In genomic region chr3:99647081-99647480, GRCh38 we compare ENCODE assay signal across 19 cellular contexts. TPM values are rescaled to one million over a fixed set of nuclear protein-coding genes. Genes with fewer than 3 reads are reported as not detected.
DNase-seq lines count a peak whose midpoint lies in the region; ATAC-seq, FAIRE-seq and TF ChIP-seq lines count a peak whose summit lies in the region.
"Had no signal": no experiment of that assay in that cellular context is flagged by ENCODE, and none has a peak within 500 bp of the region (broad histone marks: within the 10 kb centered on the region; RNA-seq: fewer than 3 reads in every experiment).

No MANE protein-coding gene starts in this region.

- peak overlapping the region in 1 of 2 donors; percentile 6 for H3K27ac ChIP-seq in breast epithelium
- no peak overlapping the region for H3K27ac ChIP-seq in GM12878 (ENCODE audit: control insufficient read depth, insufficient read depth)
- H3K27ac ChIP-seq in gastroesophageal sphincter = peak overlapping the region; percentile 65 to 86 (median 80)
- H3K27ac ChIP-seq in thyroid gland = peak overlapping the region; percentile 57 to 94 (median 69)

- TF ChIP-seq POLR2A in breast epithelium (IDR thresholded peaks at IDR 0.05) (no peak), GM12878 (IDR thresholded peaks at IDR 0.05; ENCODE audit: low read depth, low read length) (no peak), gastroesophageal sphincter (IDR thresholded peaks at IDR 0.05) (no peak), thyroid gland (IDR thresholded peaks at IDR 0.05) (no peak)

- H3K27me3 ChIP-seq in breast epithelium (no peaks in the 10 kb centered on the region), GM12878 (replicated peaks in 1 of 2; ENCODE audit: control insufficient read depth in 2 of 2, insufficient read depth in 2 of 2, low read length in 1 of 2) (no peaks in the 10 kb centered on the region), gastroesophageal sphincter (no peaks in the 10 kb centered on the region), thyroid gland (no peaks in the 10 kb centered on the region)
- H3K27me3 ChIP-seq: gastrocnemius medialis had no signal

- no peaks in the 10 kb centered on the region for H3K9me3 Mint-ChIP-seq in MCF 10A (ENCODE audit: unreplicated experiment)
- H3K9me3 Mint-ChIP-seq: type B pancreatic cell, WTC11 had no signal

- POLR2A ChIA-PET in MCF 10A (lab: Yijun Ruan, JAX) (interaction anchor here (0.9 to 3.5 kb wide), 6 partner anchors 9 to 41 kb away, joined by 3 to 21 read pairs (median 4); partner anchors contain the start of gene COL8A1), GM12878 (lab: Charles Lee) (interaction anchor here (0.8 kb wide), 1 partner anchor 35 kb away, joined by 4 read pairs; no protein-coding TSS in a partner anchor)

- CTCF ChIA-PET in MCF 10A (lab: Yijun Ruan, JAX) (interaction anchor here (0.6 to 17.3 kb wide), 7 partner anchors 21 to 133 kb away, joined by 3 to 209 read pairs (median 5); no protein-coding TSS in a partner anchor), GM12878 (lab: Yijun Ruan, JAX) (interaction anchor here (0.7 to 9.7 kb wide), 8 partner anchors 9 to 607 kb away, joined by 3 to 78 read pairs (median 3); no protein-coding TSS in a partner anchor)

- SMC1A ChIA-PET in GM12878 (lab: Charles Lee; ENCODE audit: uncharacterized antibody, unreplicated experiment) = interaction anchor here (0.7 to 2.4 kb wide), 9 partner anchors 9 to 237 kb away, joined by 3 to 12 read pairs (median 4); partner anchors contain the start of gene COL8A1

- no peak for TF ChIP-seq CTCF in MCF 10A (IDR thresholded peaks at IDR 0.05; ENCODE audit: unreplicated experiment)
- TF ChIP-seq CTCF in breast epithelium (IDR thresholded peaks at IDR 0.05) = no peak
- TF ChIP-seq CTCF in GM12878 (IDR thresholded peaks at IDR 0.05 in 2 of 3, conservative IDR thresholded peaks at IDR 0.05 in 1 of 3; ENCODE audit: control insufficient read depth in 2 of 3, extremely low read depth in 1 of 3, insufficient read depth in 1 of 3, low read depth in 3 of 3, low read length in 3 of 3) = no peak
- TF ChIP-seq CTCF in gastroesophageal sphincter (IDR thresholded peaks at IDR 0.05) = no peak
- no peak for TF ChIP-seq CTCF in thyroid gland (IDR thresholded peaks at IDR 0.05)

- RAD21 ChIA-PET in GM12878 (lab: Charles Lee; ENCODE audit: unreplicated experiment) = interaction anchor here (1.0 to 1.4 kb wide), 2 partner anchors 38 to 41 kb away, joined by 3 to 5 read pairs; no protein-coding TSS in a partner anchor

- peaks cover 78% of the 10 kb centered on the region for H3K4me1 Mint-ChIP-seq in MCF 10A (ENCODE audit: insufficient read depth, unreplicated experiment)
- H3K4me1 Mint-ChIP-seq: CD4-positive, CD25-positive, alpha-beta regulatory T cell had no signal

- DNase-seq in MCF 10A (ENCODE audit: unreplicated experiment) = no peak
- DNase-seq in breast epithelium (ENCODE audit: low spot score in 2 of 2) = no peak
- DNase-seq in GM12878 (ENCODE audit: low read depth, low spot score) = no peak
- no peak for DNase-seq in thyroid gland
- DNase-seq in stimulated activated CD4-positive, alpha-beta T cell treated with anti-CD3 and anti-CD28 coated beads, Interleukin-1b, Interleukin-23, amount 100 ng/mL, for 48 hours = no peak
- no peak for DNase-seq in GM03348 (ENCODE audit: low spot score)
- DNase-seq: activated gamma-delta T cell; anterior cingulate cortex; CD4-positive, CD25-positive, alpha-beta regulatory T cell; gastrocnemius medialis; NCI-H1694 treated with DMSO at 0.1 percent for 48 hours; NCI-H524 treated with DMSO at 0.1 percent for 48 hours; right cardiac atrium had no signal

- BruUV-seq in MCF 10A (replicated peaks; lab: Mats Ljungman, UMichigan) = no TSS peak
- BruUV-seq in GM12878 (replicated peaks; lab: Mats Ljungman, UMichigan) = no TSS peak

- H3K4me1 ChIP-seq in breast epithelium = no peaks in the 10 kb centered on the region
- H3K4me1 ChIP-seq in GM12878 (ENCODE audit: control insufficient read depth, insufficient read depth, low read length) = no peaks in the 10 kb centered on the region
- H3K4me1 ChIP-seq in gastroesophageal sphincter = peaks cover 33 to 81% (median 35%) of the 10 kb centered on the region in 3 donors
- H3K4me1 ChIP-seq in thyroid gland = peaks cover 42 to 61% of the 10 kb centered on the region in 2 donors
- H3K4me1 ChIP-seq: gastrocnemius medialis had no signal

- no peak for FAIRE-seq in GM12878 (lab: Jason Lieb, UNC)
- FAIRE-seq: H1 had no signal

- no peak overlapping the region for H2AFZ ChIP-seq in GM12878 (ENCODE audit: control insufficient read depth, low read depth, low read length)

- no peak overlapping the region for H3K4me3 Mint-ChIP-seq in MCF 10A (ENCODE audit: unreplicated experiment)
- H3K4me3 Mint-ChIP-seq: CD4-positive, CD25-positive, alpha-beta regulatory T cell; natural killer cell treated with Interleukin-12 subunit alpha and Interleukin-12 subunit beta and Interleukin-15 and Interleukin-18, amount 100 ng/mL, for 72 hours; type B pancreatic cell; WTC11 had no signal

- peaks cover 26% of the 10 kb centered on the region for H3K36me3 Mint-ChIP-seq in MCF 10A (ENCODE audit: insufficient read depth, unreplicated experiment)
- H3K36me3 Mint-ChIP-seq: CD4-positive, CD25-positive, alpha-beta regulatory T cell; natural killer cell treated with Interleukin-12 subunit alpha and Interleukin-12 subunit beta and Interleukin-15 and Interleukin-18, amount 100 ng/mL, for 72 hours; type B pancreatic cell; WTC11 had no signal

- H3K27ac Mint-ChIP-seq in MCF 10A (ENCODE audit: low read depth, unreplicated experiment) = peak overlapping the region; percentile 82
- H3K27ac Mint-ChIP-seq: CD4-positive, CD25-positive, alpha-beta regulatory T cell; natural killer cell treated with Interleukin-12 subunit alpha and Interleukin-12 subunit beta and Interleukin-15 and Interleukin-18, amount 100 ng/mL, for 72 hours; type B pancreatic cell; WTC11 had no signal

- in situ Hi-C loops in GM12878 (cut with MboI) = no loop called here

- peak; percentile 36; the same call in 2 of the 3 replicates for ATAC-seq in GM12878
- no peak for ATAC-seq in gastroesophageal sphincter
- no peak for ATAC-seq in GM19467 (IDR thresholded peaks at IDR 0.05; ENCODE audit: unreplicated experiment)
- ATAC-seq: gastrocnemius medialis; natural killer cell treated with Interleukin-12 subunit alpha and Interleukin-12 subunit beta and Interleukin-15 and Interleukin-18, amount 100 ng/mL, for 72 hours; WTC11 had no signal

- 43% methylated on average over 3 of the region's 3 CpGs for WGBS in GM12878 (ENCODE audit: insufficient coverage, insufficient replicate concordance, low lambda C conversion rate, missing lambda C conversion rate)
- WGBS in gastroesophageal sphincter (ENCODE audit: low coverage in 1 of 2), 2 donors = 56 to 73% methylated on average over 3 of the region's 3 CpGs
- 84 to 87% methylated on average over 3 of the region's 3 CpGs for WGBS in thyroid gland, 2 donors

- H4K20me1 ChIP-seq in GM12878 (ENCODE audit: control insufficient read depth, insufficient read depth) = no peaks in the 10 kb centered on the region

- intact Hi-C loops in MCF 10A (cut with micrococcal nuclease) (no loop called here), breast epithelium (cut with DNase I; ENCODE audit: low total_unique reads) (no loop called here), GM12878 (cut with micrococcal nuclease; ENCODE audit: unreplicated experiment) (no loop called here), thyroid gland (cut with DNase I) (no loop called here)

- H3K9ac ChIP-seq in GM12878 (ENCODE audit: control insufficient read depth, insufficient read depth, low read length) = no peak overlapping the region

- H3K4me2 ChIP-seq in GM12878 (ENCODE audit: control insufficient read depth, insufficient read depth) = no peak overlapping the region

- no peak for TF ChIP-seq RAD21 in GM12878 (IDR thresholded peaks at IDR 0.05; ENCODE audit: insufficient read depth, low read depth, low read length)

- no peaks in the 10 kb centered on the region for H3K79me2 ChIP-seq in GM12878 (ENCODE audit: control insufficient read depth, insufficient read depth, low read length)

- no peaks in the 10 kb centered on the region for H3K36me3 ChIP-seq in breast epithelium
- H3K36me3 ChIP-seq in GM12878 (ENCODE audit: control insufficient read depth in 2 of 2, insufficient read depth in 2 of 2, low read length in 1 of 2) = no peaks in the 10 kb centered on the region
- H3K36me3 ChIP-seq in gastroesophageal sphincter = no peaks in the 10 kb centered on the region
- H3K36me3 ChIP-seq in thyroid gland = no peaks in the 10 kb centered on the region
- H3K36me3 ChIP-seq: gastrocnemius medialis had no signal

- TF ChIP-seq EP300 in GM12878 (IDR thresholded peaks at IDR 0.05; ENCODE audit: borderline replicate concordance in 1 of 2, control insufficient read depth in 1 of 2, low read depth in 2 of 2, low read length in 2 of 2) (no peak), gastroesophageal sphincter (IDR thresholded peaks at IDR 0.05) (no peak)

- H3K9me3 ChIP-seq in breast epithelium (no peaks in the 10 kb centered on the region), GM12878 (replicated peaks; ENCODE audit: control insufficient read depth, insufficient read depth, low read length) (no peaks in the 10 kb centered on the region), gastroesophageal sphincter (no peaks in the 10 kb centered on the region), thyroid gland (no peaks in the 10 kb centered on the region)
- H3K9me3 ChIP-seq: gastrocnemius medialis had no signal

- no peak overlapping the region for H3K4me3 ChIP-seq in breast epithelium
- H3K4me3 ChIP-seq in GM12878 = no peak overlapping the region
- H3K4me3 ChIP-seq in gastroesophageal sphincter = no peak overlapping the region
- H3K4me3 ChIP-seq in thyroid gland (replicated peaks in 1 of 3) = no peak overlapping the region
- H3K4me3 ChIP-seq: gastrocnemius medialis had no signal

- H3K27me3 Mint-ChIP-seq in MCF 10A (ENCODE audit: insufficient read depth, unreplicated experiment) = no peaks in the 10 kb centered on the region

RNA-seq across cellular contexts. Expression of gene COL8A1, which starts 8.7 kb away (rescaled TPM):
- 29.1 and 112 TPM in 2 replicates for total RNA-seq in MCF 10A (2022)
- 10 to 100 TPM in 2 of 3 donors, 1 to 10 TPM in 1; 9.2 to 43.6 (median 13.6) TPM for total RNA-seq in breast epithelium
- total RNA-seq in GM12878 (2013; cell fraction: nucleolus; rRNA removed) = 0.15 TPM in 1 of 2 replicates, not detected in the other
- 0.11 and 0.73 TPM in 2 replicates for total RNA-seq in GM12878 (2014; rRNA removed)
- 0.14 TPM in 1 of 2 replicates, not detected in the other for total RNA-seq in GM12878 (2014; rRNA removed; fragmentation: Illumina TruSeq; extraction: Trizol)
- total RNA-seq in GM12878 (2021) = 0.10 and 0.13 TPM in 2 replicates
- not detected for polyA plus RNA-seq in GM12878 (2011; ENCODE audit: low read depth)
- polyA plus RNA-seq in GM12878 (2011; rRNA removed) = not detected in 2 replicates
- 0.01 and 0.03 TPM in 2 replicates for polyA plus RNA-seq in GM12878 (2011; cell fraction: cytosol; rRNA removed)
- polyA plus RNA-seq in GM12878 (2011; cell fraction: nucleus; rRNA removed) = 0.03 TPM in 1 of 2 replicates, not detected in the other
- polyA plus RNA-seq in GM12878 (2012) = not detected in 2 replicates
- 0.05 and 0.09 TPM in 2 replicates for polyA plus RNA-seq in GM12878 (2014; fragmentation: Illumina TruSeq; extraction: Trizol)
- polyA plus RNA-seq in GM12878 (2014; fragmentation: Nextera tagmentation; extraction: Ambion mirVana) = not detected
- polyA plus RNA-seq in GM12878 (2014; rRNA removed) = 0.01 TPM in 1 of 2 replicates, not detected in the other
- polyA plus RNA-seq in GM12878 (2016; fragmentation: Nextera tagmentation; extraction: Ambion mirVana) = under 1 TPM; 0.04 to 0.19 TPM
- polyA minus RNA-seq in GM12878 (2011; rRNA and poly(A)+ RNA removed) = 0.05 TPM in 1 of 2 replicates, not detected in the other
- polyA minus RNA-seq in GM12878 (2011; cell fraction: cytosol; rRNA and poly(A)+ RNA removed) = not detected in 2 replicates
- polyA minus RNA-seq in GM12878 (2011; cell fraction: nucleus; rRNA and poly(A)+ RNA removed) = 0.19 and 0.24 TPM in 2 replicates
- 100 to 1,000 TPM in 2 of 4 donors, 10 to 100 TPM in 2; 20.3 to 136 (median 80.1) TPM for total RNA-seq in gastroesophageal sphincter
- 100 to 1,000 TPM in 2 of 4 donors, 10 to 100 TPM in 2; 65.6 to 156 (median 95.6) TPM for total RNA-seq in thyroid gland
- total RNA-seq: CD4-positive, CD25-positive, alpha-beta regulatory T cell had no signal
- polyA plus RNA-seq: CD4-positive, CD25-positive, alpha-beta regulatory T cell had no signal

Comparison
In these comparisons a context has a peak if more than half of its experiments do, and no peak if none do; other contexts are left out.
1. RNA of gene COL8A1, which starts 8.7 kb away (total RNA-seq): 29.1 to 112 TPM in MCF 10A, 65.6 to 156 TPM in thyroid gland, 20.3 to 136 TPM in gastroesophageal sphincter and 9.2 to 43.6 TPM in breast epithelium; 0.10 to 0.73 TPM in GM12878; every median in the first group is over 4 times any median in the second.